ENCODE assay signal across 16 cellular contexts in the genomic region with DNA sequence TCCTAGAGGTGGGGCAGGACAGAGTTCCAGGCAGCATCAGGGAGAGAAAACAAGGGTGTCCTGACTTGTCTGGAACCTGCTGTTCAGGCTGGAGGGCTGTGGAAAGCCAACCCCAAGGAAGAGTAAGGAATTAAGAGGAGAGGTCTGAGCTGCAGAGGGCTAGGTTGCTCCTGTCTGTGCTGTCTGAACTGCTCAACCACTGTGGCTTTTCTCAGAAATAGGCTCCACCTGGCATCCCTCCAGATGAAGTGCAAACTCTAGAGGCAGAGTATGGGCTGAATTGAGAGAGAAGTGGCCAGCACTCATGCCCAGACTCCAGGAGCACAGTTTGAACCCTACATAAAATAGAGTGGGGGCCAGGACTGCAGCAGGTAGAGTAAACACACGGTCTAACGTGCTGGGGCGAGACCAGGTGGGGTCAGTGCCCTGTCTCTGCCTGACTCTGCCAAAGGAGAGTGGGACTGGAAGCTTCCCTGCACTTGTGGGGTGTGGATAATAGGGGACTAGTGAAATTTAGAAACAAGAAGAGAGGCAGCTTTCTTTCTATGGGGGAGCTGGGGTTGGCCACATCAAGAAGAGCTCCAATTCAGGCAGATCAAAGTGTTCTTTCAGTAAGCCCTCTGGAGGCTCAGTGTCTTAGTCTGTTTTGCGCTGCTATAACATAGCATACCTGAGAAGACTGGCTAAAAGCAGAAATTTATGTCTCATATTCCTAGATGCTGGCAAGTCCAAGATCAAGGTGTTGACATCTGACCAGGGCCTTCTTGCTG. TPM values are rescaled to one million over a fixed set of nuclear protein-coding genes. Genes with fewer than 3 reads are reported as not detected.
"Had no signal": no experiment of that assay in that cellular context is flagged by ENCODE, and none has a peak within 500 bp of the region (broad histone marks: within the 10 kb centered on the region; RNA-seq: fewer than 3 reads in every experiment).

No MANE protein-coding gene starts in this region.

- H3K36me3 ChIP-seq: ascending aorta, breast epithelium, tibial nerve, uterus had no signal

- H3K36me3 Mint-ChIP-seq: natural killer cell treated with Interleukin-12 subunit alpha and Interleukin-12 subunit beta and Interleukin-15 and Interleukin-18, amount 100 ng/mL, for 72 hours; stimulated activated naive B cell treated with anti-CD40 and anti-IgM and Interleukin-4, amounts not matched to agents 10 μg/mL and 1 μg/mL and 100 μg/mL, for 72 hours had no signal

- H3K4me3 ChIP-seq: ascending aorta, breast epithelium, tibial nerve, uterus had no signal

- H3K27ac Mint-ChIP-seq: activated CD4-positive, alpha-beta memory T cell treated with anti-CD3 and anti-CD28 coated beads, Interleukin-2, amount 10 ng/mL, durations not matched to agents 7 days and 5 days; activated naive CD8-positive, alpha-beta T cell treated with anti-CD3 and anti-CD28 coated beads, Interleukin-2, amount 50 U/mL, for 24 hours; activated T-helper 1 cell treated with anti-CD3 and anti-CD28 coated beads, Interleukin-12 subunit alpha, Interleukin-12 subunit beta, Interleukin-2, Interleukin-4 antibody, amounts not matched to agents 30 ng/mL and 10 ng/mL and 1 ng/mL, durations not matched to agents 14 hours and 24 hours and 36 hours; dendritic cell treated with granulocyte-macrophage colony-stimulating factor and Interleukin-4, amounts not matched to agents 40 ng/mL and 50 ng/mL, for 4 days; natural killer cell treated with Interleukin-12 subunit alpha and Interleukin-12 subunit beta and Interleukin-15 and Interleukin-18, amount 100 ng/mL, for 72 hours; stimulated activated naive B cell treated with anti-CD40 and anti-IgM and Interleukin-4, amounts not matched to agents 10 μg/mL and 1 μg/mL and 100 μg/mL, for 72 hours had no signal

- DNase-seq: activated CD4-positive, alpha-beta memory T cell treated with anti-CD3 and anti-CD28 coated beads, Interleukin-2, amount 10 ng/mL, durations not matched to agents 7 days and 5 days; activated naive CD8-positive, alpha-beta T cell treated with anti-CD3 and anti-CD28 coated beads, Interleukin-2, amount 50 U/mL, for 24 hours; effector memory CD4-positive, alpha-beta T cell; foreskin fibroblast; hippocampal formation; occipital lobe; stimulated activated CD4-positive, alpha-beta T cell treated with anti-CD3 and anti-CD28 coated beads, Interleukin-2, amount 100 ng/mL, for 48 hours; stimulated activated naive B cell treated with anti-CD40 and anti-IgM and Interleukin-4, amounts not matched to agents 10 μg/mL and 1 μg/mL and 100 μg/mL, for 72 hours; uterus had no signal

- H3K9me3 Mint-ChIP-seq: activated CD4-positive, alpha-beta memory T cell treated with anti-CD3 and anti-CD28 coated beads, Interleukin-2, amount 10 ng/mL, durations not matched to agents 7 days and 5 days; activated naive CD8-positive, alpha-beta T cell treated with anti-CD3 and anti-CD28 coated beads, Interleukin-2, amount 50 U/mL, for 24 hours; activated T-helper 1 cell treated with anti-CD3 and anti-CD28 coated beads, Interleukin-12 subunit alpha, Interleukin-12 subunit beta, Interleukin-2, Interleukin-4 antibody, amounts not matched to agents 30 ng/mL and 10 ng/mL and 1 ng/mL, durations not matched to agents 14 hours and 24 hours and 36 hours; dendritic cell treated with granulocyte-macrophage colony-stimulating factor and Interleukin-4, amounts not matched to agents 40 ng/mL and 50 ng/mL, for 4 days; natural killer cell treated with Interleukin-12 subunit alpha and Interleukin-12 subunit beta and Interleukin-15 and Interleukin-18, amount 100 ng/mL, for 72 hours; stimulated activated naive B cell treated with anti-CD40 and anti-IgM and Interleukin-4, amounts not matched to agents 10 μg/mL and 1 μg/mL and 100 μg/mL, for 72 hours had no signal

- H3K4me3 Mint-ChIP-seq: activated CD4-positive, alpha-beta memory T cell treated with anti-CD3 and anti-CD28 coated beads, Interleukin-2, amount 10 ng/mL, durations not matched to agents 7 days and 5 days; activated naive CD8-positive, alpha-beta T cell treated with anti-CD3 and anti-CD28 coated beads, Interleukin-2, amount 50 U/mL, for 24 hours; activated T-helper 1 cell treated with anti-CD3 and anti-CD28 coated beads, Interleukin-12 subunit alpha, Interleukin-12 subunit beta, Interleukin-2, Interleukin-4 antibody, amounts not matched to agents 30 ng/mL and 10 ng/mL and 1 ng/mL, durations not matched to agents 14 hours and 24 hours and 36 hours; dendritic cell treated with granulocyte-macrophage colony-stimulating factor and Interleukin-4, amounts not matched to agents 40 ng/mL and 50 ng/mL, for 4 days; natural killer cell treated with Interleukin-12 subunit alpha and Interleukin-12 subunit beta and Interleukin-15 and Interleukin-18, amount 100 ng/mL, for 72 hours; stimulated activated naive B cell treated with anti-CD40 and anti-IgM and Interleukin-4, amounts not matched to agents 10 μg/mL and 1 μg/mL and 100 μg/mL, for 72 hours had no signal

- H3K27me3 Mint-ChIP-seq: activated naive CD8-positive, alpha-beta T cell treated with anti-CD3 and anti-CD28 coated beads, Interleukin-2, amount 50 U/mL, for 24 hours; stimulated activated naive B cell treated with anti-CD40 and anti-IgM and Interleukin-4, amounts not matched to agents 10 μg/mL and 1 μg/mL and 100 μg/mL, for 72 hours had no signal

- H3K4me1 Mint-ChIP-seq: activated naive CD8-positive, alpha-beta T cell treated with anti-CD3 and anti-CD28 coated beads, Interleukin-2, amount 50 U/mL, for 24 hours had no signal

- H3K27me3 ChIP-seq: ascending aorta, breast epithelium, tibial nerve, uterus had no signal

- ATAC-seq: activated CD4-positive, CD25-positive, alpha-beta regulatory T cell treated with anti-CD3 and anti-CD28 coated beads, Interleukin-2, amount 50 U/mL, for 24 hours; activated naive CD8-positive, alpha-beta T cell treated with anti-CD3 and anti-CD28 coated beads, Interleukin-2, amount 50 U/mL, for 24 hours; natural killer cell treated with Interleukin-12 subunit alpha and Interleukin-12 subunit beta and Interleukin-15 and Interleukin-18, amount 100 ng/mL, for 72 hours; stimulated activated naive B cell treated with anti-CD40 and anti-IgM and Interleukin-4, amounts not matched to agents 10 μg/mL and 1 μg/mL and 100 μg/mL, for 72 hours had no signal

RNA-seq across cellular contexts. Expression of a gene that starts 28.0 kb away (rescaled TPM):
- total RNA-seq: activated CD4-positive, alpha-beta memory T cell treated with anti-CD3 and anti-CD28 coated beads, Interleukin-2, amount 10 ng/mL, durations not matched to agents 7 days and 5 days had no signal
